18 cellular contexts compared by ENCODE assay signal in the genomic region with DNA sequence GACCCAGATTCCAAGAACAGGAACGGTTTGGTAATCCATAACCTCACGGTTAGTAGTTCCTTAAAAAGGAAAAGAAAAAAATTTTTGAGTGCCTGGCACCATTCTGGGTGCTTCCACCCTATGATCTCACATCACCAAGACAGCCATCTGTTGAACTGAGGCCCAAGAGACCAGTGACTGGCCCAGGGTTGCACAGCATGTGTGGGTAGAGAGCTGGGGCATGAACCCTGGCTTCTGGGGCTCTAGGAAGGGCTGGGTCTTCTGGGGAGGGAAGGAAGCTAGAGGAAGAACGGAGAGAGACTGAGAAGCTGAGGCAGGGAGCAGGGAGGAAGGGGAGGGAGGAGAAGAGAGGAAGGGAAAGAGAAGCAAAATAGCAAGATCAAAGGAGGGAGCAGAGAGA. TPM values are rescaled to one million over a fixed set of nuclear protein-coding genes. Genes with fewer than 3 reads are reported as not detected.
DNase-seq lines count a peak whose midpoint lies in the region; ATAC-seq and TF ChIP-seq lines count a peak whose summit lies in the region.
"Had no signal": no experiment of that assay in that cellular context is flagged by ENCODE, and none has a peak within 500 bp of the region (broad histone marks: within the 10 kb centered on the region; RNA-seq: fewer than 3 reads in every experiment).

No MANE protein-coding gene starts in this region.

- no peak overlapping the region for H3K4me2 ChIP-seq in mesendoderm (ENCODE audit: low read length)
- H3K4me2 ChIP-seq: A549 had no signal

- H3K56ac ChIP-seq in mesendoderm (ENCODE audit: low read length) = peak overlapping the region; percentile 25

- H2BK15ac ChIP-seq in mesendoderm (replicated peaks; ENCODE audit: low read depth) = no peak overlapping the region

- H3K36me3 ChIP-seq in right atrium auricular region = no peaks in the 10 kb centered on the region
- no peaks in the 10 kb centered on the region for H3K36me3 ChIP-seq in mesendoderm (ENCODE audit: control insufficient read depth, insufficient read depth, low read length)
- no peaks in the 10 kb centered on the region for H3K36me3 ChIP-seq in upper lobe of right lung
- H3K36me3 ChIP-seq: SJCRH30 had no signal

- intact Hi-C loops in Right ventricle myocardium superior (cut with DNase I) = no loop called here
- intact Hi-C loops in dendritic cell treated with granulocyte-macrophage colony-stimulating factor and Interleukin-4, amounts not matched to agents 40 ng/mL and 50 ng/mL, for 4 days (cut with micrococcal nuclease) = no loop called here
- intact Hi-C loops in upper lobe of right lung (cut with DNase I) = no loop called here

- H2AK5ac ChIP-seq in mesendoderm (ENCODE audit: low read length) = no peak overlapping the region

- H3K27ac Mint-ChIP-seq in dendritic cell treated with granulocyte-macrophage colony-stimulating factor and Interleukin-4, amounts not matched to agents 40 ng/mL and 50 ng/mL, for 4 days = peak overlapping the region; percentile 99

- no peak overlapping the region for H3K18ac ChIP-seq in mesendoderm (ENCODE audit: low read length)

- no peak overlapping the region for H3K9ac ChIP-seq in mesendoderm (ENCODE audit: low read length)

- peaks cover 53% of the 10 kb centered on the region for H3K4me1 Mint-ChIP-seq in dendritic cell treated with granulocyte-macrophage colony-stimulating factor and Interleukin-4, amounts not matched to agents 40 ng/mL and 50 ng/mL, for 4 days (ENCODE audit: low read depth)

- no peaks in the 10 kb centered on the region for H3K79me2 ChIP-seq in mesendoderm (ENCODE audit: control insufficient read depth, insufficient read depth, low read length)

- TF ChIP-seq CTCF in right atrium auricular region (IDR thresholded peaks at IDR 0.05) = no peak
- no peak for TF ChIP-seq CTCF in upper lobe of right lung (IDR thresholded peaks at IDR 0.05)

- peaks cover 45% of the 10 kb centered on the region for H3K36me3 Mint-ChIP-seq in dendritic cell treated with granulocyte-macrophage colony-stimulating factor and Interleukin-4, amounts not matched to agents 40 ng/mL and 50 ng/mL, for 4 days (ENCODE audit: low read depth)
- H3K36me3 Mint-ChIP-seq: CD4-positive, CD25-positive, alpha-beta regulatory T cell had no signal

- H3K4ac ChIP-seq in mesendoderm (ENCODE audit: low read depth, low read length) = no peak overlapping the region

- no peak overlapping the region for H4K5ac ChIP-seq in mesendoderm (ENCODE audit: low read length)

- no peak overlapping the region for H2BK5ac ChIP-seq in mesendoderm (ENCODE audit: low read length)

- H3K27ac ChIP-seq in right atrium auricular region (no peak overlapping the region), mesendoderm (ENCODE audit: low read depth, low read length) (no peak overlapping the region), upper lobe of right lung (no peak overlapping the region)
- H3K27ac ChIP-seq: A549, SJCRH30 had no signal

- H4K8ac ChIP-seq in mesendoderm (ENCODE audit: low read depth, low read length) = no peak overlapping the region

- H3K27me3 ChIP-seq in right atrium auricular region (no peaks in the 10 kb centered on the region), mesendoderm (ENCODE audit: insufficient read depth, low read length, poor library complexity) (no peaks in the 10 kb centered on the region), upper lobe of right lung (no peaks in the 10 kb centered on the region)
- H3K27me3 ChIP-seq: SJCRH30 had no signal

- H3K9me3 ChIP-seq in right atrium auricular region (no peaks in the 10 kb centered on the region), upper lobe of right lung (no peaks in the 10 kb centered on the region)
- H3K9me3 ChIP-seq: A549, SJCRH30 had no signal

- H3K4me3 ChIP-seq in right atrium auricular region (no peak overlapping the region), mesendoderm (ENCODE audit: low read length) (no peak overlapping the region), upper lobe of right lung (no peak overlapping the region)
- H3K4me3 ChIP-seq: A549, SJCRH30 had no signal

- peak overlapping the region; percentile 73 for H3K4me3 Mint-ChIP-seq in dendritic cell treated with granulocyte-macrophage colony-stimulating factor and Interleukin-4, amounts not matched to agents 40 ng/mL and 50 ng/mL, for 4 days
- H3K4me3 Mint-ChIP-seq: CD4-positive, CD25-positive, alpha-beta regulatory T cell had no signal

- H3K27me3 Mint-ChIP-seq in dendritic cell treated with granulocyte-macrophage colony-stimulating factor and Interleukin-4, amounts not matched to agents 40 ng/mL and 50 ng/mL, for 4 days = no peaks in the 10 kb centered on the region
- H3K27me3 Mint-ChIP-seq: CD4-positive, CD25-positive, alpha-beta regulatory T cell had no signal

- WGBS in mesendoderm (ENCODE audit: extremely low coverage, insufficient coverage, low lambda C conversion rate) = no CpG with 5 or more reads among the region's 3 CpGs

- H3K4me1 ChIP-seq in right atrium auricular region = no peaks in the 10 kb centered on the region
- peaks cover 5% of the 10 kb centered on the region for H3K4me1 ChIP-seq in mesendoderm (ENCODE audit: control insufficient read depth, low read depth, low read length)
- H3K4me1 ChIP-seq in upper lobe of right lung = peaks cover 11% of the 10 kb centered on the region
- H3K4me1 ChIP-seq: A549, SJCRH30 had no signal

- DNase-seq in Right ventricle myocardium superior (no peak), right atrium auricular region (ENCODE audit: low spot score) (no peak), mesendoderm (no peak), upper lobe of right lung (peak; percentile 66), SKM-1 treated with dmso at 0.1 percent for 144 hours (lab: John Stamatoyannopoulos, UW; ENCODE audit: unreplicated experiment) (no peak), NCI-H748 treated with DMSO at 0.1 percent for 48 hours (lab: John Stamatoyannopoulos, UW) (no peak), amniotic stem cell (lab: John Stamatoyannopoulos, UW) (no peak)
- DNase-seq: CD4-positive, CD25-positive, alpha-beta regulatory T cell; H7; NCI-H1105 treated with DMSO at 0.1 percent for 48 hours; NCI-H1694 treated with DMSO at 0.1 percent for 48 hours; NCI-H345; NCI-H69; NK-92 treated with Interleukin-12 subunit alpha and Interleukin-12 subunit beta, amount 100 ng/mL, for 24 hours; SJCRH30 had no signal

- no peaks in the 10 kb centered on the region for H3K9me3 Mint-ChIP-seq in dendritic cell treated with granulocyte-macrophage colony-stimulating factor and Interleukin-4, amounts not matched to agents 40 ng/mL and 50 ng/mL, for 4 days
- H3K9me3 Mint-ChIP-seq: CD4-positive, CD25-positive, alpha-beta regulatory T cell had no signal

- no peak overlapping the region for H3K23ac ChIP-seq in mesendoderm (ENCODE audit: low read length)

- no peaks in the 10 kb centered on the region for H3K79me1 ChIP-seq in mesendoderm (ENCODE audit: low read length)

- ATAC-seq in Right ventricle myocardium superior (ENCODE audit: poor library complexity) (peak; percentile 53), upper lobe of right lung (peak; percentile 76)
- ATAC-seq: A549 had no signal

- H2BK120ac ChIP-seq in mesendoderm (ENCODE audit: low read depth, low read length) = no peak overlapping the region

RNA-seq across cellular contexts. Expression of gene SPI1, which starts 4.8 kb away (rescaled TPM):
- total RNA-seq in Right ventricle myocardium superior (11.1 TPM), right atrium auricular region (10 to 100 TPM in 1 of 2 donors, 1 to 10 TPM in 1; 7.5 to 23.1 TPM), upper lobe of right lung (168 TPM)
- 0.70 TPM for polyA plus RNA-seq in mesendoderm (2013, experiment 1 of 2)
- 0.63 TPM for polyA plus RNA-seq in mesendoderm (2013, experiment 2 of 2)
- total RNA-seq: RPMI7951, SJCRH30 had no signal

RNA-seq across cellular contexts. Expression of gene SLC39A13, which starts 25.3 kb away (rescaled TPM):
- total RNA-seq in Right ventricle myocardium superior (34.5 TPM), right atrium auricular region (10 to 100 TPM; 78.4 to 79.8 TPM), upper lobe of right lung (62.0 TPM)
- 10.9 TPM for polyA plus RNA-seq in mesendoderm (2013, experiment 1 of 2)
- 11.3 TPM for polyA plus RNA-seq in mesendoderm (2013, experiment 2 of 2)

RNA-seq across cellular contexts. Expression of gene MYBPC3, which starts 30.6 kb away (rescaled TPM):
- total RNA-seq in Right ventricle myocardium superior (2,568 TPM), right atrium auricular region (1,000 to 10,000 TPM in 1 of 2 donors, 100 to 1,000 TPM in 1; 797 to 1,210 TPM), upper lobe of right lung (0.96 TPM)
- not detected for polyA plus RNA-seq in mesendoderm (2013, experiment 1 of 2)
- polyA plus RNA-seq in mesendoderm (2013, experiment 2 of 2) = not detected
- total RNA-seq: CD4-positive, CD25-positive, alpha-beta regulatory T cell; H7; RPMI7951; SJCRH30 had no signal
- polyA plus RNA-seq: CD4-positive, CD25-positive, alpha-beta regulatory T cell had no signal

RNA-seq across cellular contexts. Expression of gene PSMC3, which starts 43.1 kb away (rescaled TPM):
- total RNA-seq in Right ventricle myocardium superior (166 TPM), right atrium auricular region (100 to 1,000 TPM; 130 to 177 TPM), upper lobe of right lung (79.4 TPM)
- polyA plus RNA-seq in mesendoderm (2013, experiment 1 of 2) = 136 TPM
- 143 TPM for polyA plus RNA-seq in mesendoderm (2013, experiment 2 of 2)

Comparison
In these comparisons a context has a peak if more than half of its experiments do, and no peak if none do; other contexts are left out.
1. RNA of gene MYBPC3, which starts 30.6 kb away (total RNA-seq): 2,568 TPM in Right ventricle myocardium superior (single experiment) and 797 to 1,210 TPM in right atrium auricular region; 0.96 TPM in upper lobe of right lung (single experiment); every median in the first group is over 100 times any median in the second.